ENCODE assay signal across 15 cellular contexts in the genomic region with DNA sequence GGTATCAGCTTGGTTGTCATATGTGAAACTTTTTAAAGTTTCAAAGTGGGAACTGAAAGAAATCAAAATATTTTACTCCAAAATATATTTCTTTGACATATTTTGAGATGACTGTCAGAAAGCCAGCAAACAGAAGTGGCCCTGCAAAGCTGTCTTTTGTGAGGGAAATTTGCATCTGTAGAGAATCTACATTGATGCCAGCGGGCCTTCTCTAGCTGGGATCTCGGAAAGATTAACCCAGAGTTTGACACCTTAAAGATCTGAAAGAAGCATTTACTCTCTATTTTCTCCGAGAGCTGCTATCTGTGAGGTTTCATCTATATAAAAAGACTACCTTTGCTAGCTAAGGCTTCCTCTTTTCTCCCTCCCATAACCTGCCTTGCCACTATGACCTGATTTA.
DNase-seq lines count a peak whose midpoint lies in the region; ATAC-seq and TF ChIP-seq lines count a peak whose summit lies in the region.
"Had no signal": no experiment of that assay in that cellular context is flagged by ENCODE, and none has a peak within 500 bp of the region (broad histone marks: within the 10 kb centered on the region; RNA-seq: fewer than 3 reads in every experiment).

No MANE protein-coding gene starts in this region.

- H3K36me3 ChIP-seq in GM23338 (ENCODE audit: insufficient read depth) (no peaks in the 10 kb centered on the region), HUES48 (ENCODE audit: control insufficient read depth, insufficient read depth, low read length) (no peaks in the 10 kb centered on the region), endodermal cell (ENCODE audit: control insufficient read depth, insufficient read depth, low read length) (no peaks in the 10 kb centered on the region), neural progenitor cell (no peaks in the 10 kb centered on the region)
- H3K36me3 ChIP-seq: BLaER1 had no signal

- H3K27ac ChIP-seq in GM23338 (ENCODE audit: low read depth) = peak overlapping the region; percentile 89
- peak overlapping the region; percentile 88 for H3K27ac ChIP-seq in HUES48 (ENCODE audit: low read depth, low read length)
- no peak overlapping the region for H3K27ac ChIP-seq in endodermal cell (ENCODE audit: low read depth, low read length)
- peak overlapping the region; percentile 63 for H3K27ac ChIP-seq in neural progenitor cell
- H3K27ac ChIP-seq: BLaER1 had no signal

- H3K4me3 Mint-ChIP-seq in GM23338 (no peak overlapping the region), endodermal cell (no peak overlapping the region), neural progenitor cell (no peak overlapping the region)
- H3K4me3 Mint-ChIP-seq: CD8-positive, alpha-beta memory T cell had no signal

- H2AFZ ChIP-seq in GM23338 = no peak overlapping the region
- H2AFZ ChIP-seq in neural progenitor cell (replicated peaks) = no peak overlapping the region

- H3K9ac ChIP-seq in HUES48 (ENCODE audit: low read depth, low read length) (no peak overlapping the region), endodermal cell (ENCODE audit: extremely low read depth, low read length, poor library complexity, severe bottlenecking) (no peak overlapping the region), neural progenitor cell (no peak overlapping the region)
- H3K9ac ChIP-seq: BLaER1 had no signal

- ATAC-seq in GM23338 (peak; percentile 79), GM19324 (IDR thresholded peaks at IDR 0.05; ENCODE audit: low FRiP score, unreplicated experiment) (no peak)
- ATAC-seq: K562 had no signal

- H3K4me1 Mint-ChIP-seq in GM23338 = peaks cover 64% of the 10 kb centered on the region
- peaks cover 16% of the 10 kb centered on the region for H3K4me1 Mint-ChIP-seq in endodermal cell
- no peaks in the 10 kb centered on the region for H3K4me1 Mint-ChIP-seq in neural progenitor cell

- H3K4me1 ChIP-seq in GM23338 (ENCODE audit: insufficient read depth) (peaks cover 73% of the 10 kb centered on the region), HUES48 (ENCODE audit: control insufficient read depth, insufficient read depth, low read length) (peaks cover 73% of the 10 kb centered on the region), endodermal cell (ENCODE audit: control insufficient read depth, insufficient read depth, low read length) (peaks cover 11% of the 10 kb centered on the region), neural progenitor cell (peaks cover 22% of the 10 kb centered on the region)
- H3K4me1 ChIP-seq: BLaER1, Caco-2 had no signal

- DNase-seq in GM23338 (ENCODE audit: low spot score) (peak; percentile 68), endodermal cell (peak; percentile 68), neural progenitor cell (ENCODE audit: low spot score) (peak; percentile 16), NCI-H526 (lab: John Stamatoyannopoulos, UW) (no peak), NCI-H2029 (lab: John Stamatoyannopoulos, UW) (no peak)
- DNase-seq: 8988T; AML-193; Caco-2; CD8-positive, alpha-beta memory T cell; DMS53; GOT3 had no signal

- H3K27me3 ChIP-seq in GM23338 (ENCODE audit: insufficient read depth) (no peaks in the 10 kb centered on the region), HUES48 (ENCODE audit: control insufficient read depth, insufficient read depth, low read length) (no peaks in the 10 kb centered on the region), endodermal cell (ENCODE audit: control insufficient read depth, insufficient read depth, low read length, poor library complexity, severe bottlenecking) (no peaks in the 10 kb centered on the region), neural progenitor cell (no peaks in the 10 kb centered on the region)
- H3K27me3 ChIP-seq: BLaER1 had no signal

- H3K9me2 ChIP-seq in GM23338 (ENCODE audit: insufficient read depth) = no peaks in the 10 kb centered on the region

- H3K4me2 ChIP-seq in GM23338 (peak overlapping the region; percentile 58), neural progenitor cell (peak overlapping the region; percentile 39)
- H3K4me2 ChIP-seq: BLaER1 had no signal

- no peaks in the 10 kb centered on the region for H3K79me2 ChIP-seq in GM23338 (replicated peaks; ENCODE audit: insufficient read depth)
- H3K79me2 ChIP-seq in neural progenitor cell (ENCODE audit: low read depth) = no peaks in the 10 kb centered on the region

- H3K9me3 ChIP-seq in HUES48 (ENCODE audit: control insufficient read depth, insufficient read depth, low read length) = 0 out of 2 replicates have a peak, but pooled peaks cover 4% of the 10 kb centered on the region
- H3K9me3 ChIP-seq in endodermal cell (ENCODE audit: control insufficient read depth, low read length) = peaks cover 37% of the 10 kb centered on the region
- peaks cover 4% of the 10 kb centered on the region for H3K9me3 ChIP-seq in neural progenitor cell (ENCODE audit: low read depth)
- H3K9me3 ChIP-seq: BLaER1, Caco-2 had no signal

- no peaks in the 10 kb centered on the region for H4K20me1 ChIP-seq in GM23338 (replicated peaks; ENCODE audit: insufficient read depth)
- no peaks in the 10 kb centered on the region for H4K20me1 ChIP-seq in neural progenitor cell (ENCODE audit: low read depth)
- H4K20me1 ChIP-seq: BLaER1 had no signal

- TF ChIP-seq CTCF in GM23338 (conservative IDR thresholded peaks at IDR 0.05; ENCODE audit: low read depth in 2 of 2) (no peak), endodermal cell (conservative IDR thresholded peaks at IDR 0.05) (no peak), neural progenitor cell (IDR thresholded peaks at IDR 0.05) (no peak)

- H3K9me3 Mint-ChIP-seq in GM23338 = peaks cover 8% of the 10 kb centered on the region
- peaks cover 24% of the 10 kb centered on the region for H3K9me3 Mint-ChIP-seq in endodermal cell
- peaks cover 8% of the 10 kb centered on the region for H3K9me3 Mint-ChIP-seq in neural progenitor cell

- peaks cover 4% of the 10 kb centered on the region; the same call in 1 of the 2 replicates for H3F3A ChIP-seq in GM23338 (replicated peaks; ENCODE audit: low read depth)
- peaks cover 29% of the 10 kb centered on the region for H3F3A ChIP-seq in neural progenitor cell (ENCODE audit: low read depth)

- 43 to 52% methylated on average over 2 to 3 of the region's 3 CpGs for WGBS in endodermal cell (ENCODE audit: insufficient coverage in 1 of 2, insufficient read length in 1 of 2), 2 experiments

- no peaks in the 10 kb centered on the region for H3K27me3 Mint-ChIP-seq in GM23338 (ENCODE audit: insufficient read depth, low read depth, poor library complexity)
- H3K27me3 Mint-ChIP-seq in endodermal cell (ENCODE audit: insufficient read depth) = no peaks in the 10 kb centered on the region
- no peaks in the 10 kb centered on the region for H3K27me3 Mint-ChIP-seq in neural progenitor cell (ENCODE audit: insufficient read depth, low read depth)
- H3K27me3 Mint-ChIP-seq: CD8-positive, alpha-beta memory T cell had no signal

- peaks cover 11% of the 10 kb centered on the region; the same call in 2 of the 3 replicates for H3K36me3 Mint-ChIP-seq in GM23338 (ENCODE audit: low read depth)
- peaks cover 17% of the 10 kb centered on the region for H3K36me3 Mint-ChIP-seq in endodermal cell (ENCODE audit: low read depth)
- H3K36me3 Mint-ChIP-seq in neural progenitor cell = peaks cover 4% of the 10 kb centered on the region

- H3K27ac Mint-ChIP-seq in GM23338 (no peak overlapping the region), endodermal cell (no peak overlapping the region), neural progenitor cell (no peak overlapping the region)

- H3K4me3 ChIP-seq in GM23338 (no peak overlapping the region), HUES48 (ENCODE audit: low read depth, low read length) (no peak overlapping the region), endodermal cell (ENCODE audit: low read length) (no peak overlapping the region), neural progenitor cell (no peak overlapping the region)
- H3K4me3 ChIP-seq: BLaER1, K562 had no signal

Comparison
In these comparisons a context has a peak if more than half of its experiments do, and no peak if none do; other contexts are left out.
1. DNase-seq: peak in GM23338 (single experiment), endodermal cell (single experiment) and neural progenitor cell (single experiment); none in NCI-H526 (0 of 2) and NCI-H2029 (single experiment).